In the genomic region with DNA sequence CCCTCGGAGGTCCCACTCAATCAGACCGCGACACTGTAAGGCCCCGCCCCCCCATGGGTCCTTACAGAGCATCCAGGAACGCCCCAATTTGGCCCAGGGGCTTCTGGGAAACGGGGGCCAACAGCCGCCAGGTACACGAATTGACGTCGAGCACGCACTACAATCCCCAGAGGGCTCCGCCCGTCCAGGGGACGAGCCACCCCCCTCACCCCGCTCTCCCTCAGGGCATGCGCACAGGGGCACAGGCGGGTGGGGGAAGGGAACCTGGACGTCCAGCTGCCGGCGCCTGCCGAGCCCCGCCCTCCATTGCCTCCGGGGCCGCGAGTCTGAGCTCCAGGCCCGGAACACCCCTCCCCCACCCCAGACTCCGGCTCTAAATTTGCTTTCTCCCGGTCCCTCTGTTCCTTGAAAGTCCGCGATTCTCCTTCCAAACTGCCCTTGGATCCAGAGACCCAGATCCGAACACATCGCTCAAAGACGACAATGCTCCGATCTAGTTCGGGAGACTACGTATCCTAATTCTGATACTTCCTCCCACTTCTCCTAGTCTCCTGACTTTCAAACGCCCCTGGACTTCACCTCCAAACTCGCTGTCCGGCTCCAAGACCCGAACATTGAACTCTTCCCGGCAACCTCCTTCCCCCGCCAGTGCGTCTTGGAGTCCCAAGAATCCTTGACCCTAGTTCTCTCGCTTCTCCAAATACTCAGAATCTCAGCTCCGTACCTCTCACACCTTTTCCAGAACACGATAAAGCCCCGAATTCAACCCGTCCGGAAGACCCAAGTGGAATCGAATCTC, we compare ENCODE assay signal across 1 cellular context.
TF ChIP-seq lines count a peak whose summit lies in the region.

No MANE protein-coding gene starts in this region.

TF ChIP-seq in H1, 55 proteins besides CTCF, POLR2A, EP300 and RAD21:
- TF ChIP-seq CREB1 (IDR thresholded peaks at IDR 0.05) (peak; percentile 92), CHD1 (IDR thresholded peaks at IDR 0.05; ENCODE audit: low read depth, low read length) (no peak), BCL11A (IDR thresholded peaks at IDR 0.05; ENCODE audit: low read depth in 2 of 2, low read length in 2 of 2) (no peak), KDM5A (IDR thresholded peaks at IDR 0.05; ENCODE audit: low read length) (0 out of 2 replicates have a peak, but pooled peaks have one; percentile 23), CEBPB (IDR thresholded peaks at IDR 0.05; ENCODE audit: low read depth, low read length) (no peak), RFX5 (IDR thresholded peaks at IDR 0.05; ENCODE audit: borderline replicate concordance, low read depth, low read length) (no peak), ASH2L (IDR thresholded peaks at IDR 0.05; ENCODE audit: low read length) (peak; percentile 39), POLR2AphosphoS5 (IDR thresholded peaks at IDR 0.05; ENCODE audit: low read depth, low read length) (peak; percentile 49; the same call in 1 of the 2 replicates), KDM4A (IDR thresholded peaks at IDR 0.05; ENCODE audit: low read depth, low read length, severe bottlenecking) (peak; percentile 5), CBX8 (IDR thresholded peaks at IDR 0.05; ENCODE audit: borderline replicate concordance, low read depth, low read length) (no peak), SIN3A (conservative IDR thresholded peaks at IDR 0.05 in 1 of 2, IDR thresholded peaks at IDR 0.05 in 1 of 2; ENCODE audit: low read depth in 1 of 2, low read length in 2 of 2) (peak; percentile 76 to 90; a peak in 2 of 4 replicates), TAF1 (IDR thresholded peaks at IDR 0.05; ENCODE audit: low read depth, low read length) (peak; percentile 54; the same call in 1 of the 2 replicates), NRF1 (IDR thresholded peaks at IDR 0.05; ENCODE audit: low read depth, low read length) (peak; percentile 86), CTBP2 (IDR thresholded peaks at IDR 0.05; ENCODE audit: borderline replicate concordance, insufficient read depth, insufficient read length, low read length) (no peak), SAP30 (IDR thresholded peaks at IDR 0.05; ENCODE audit: insufficient read depth, insufficient replicate concordance, low read length) (peak; percentile 23), TCF12 (IDR thresholded peaks at IDR 0.05; ENCODE audit: low read depth, low read length) (peak; percentile 83; the same call in 1 of the 2 replicates), SRF (IDR thresholded peaks at IDR 0.05; ENCODE audit: low read depth, low read length) (peak; percentile 49; the same call in 1 of the 2 replicates), SP2 (IDR thresholded peaks at IDR 0.05; ENCODE audit: low read length) (no peak), TEAD4 (IDR thresholded peaks at IDR 0.05; ENCODE audit: low read depth, low read length) (0 out of 2 replicates have a peak, but pooled peaks have one; percentile 16), PHF8 (conservative IDR thresholded peaks at IDR 0.05; ENCODE audit: low read depth, low read length) (0 out of 2 replicates have a peak, but pooled peaks have one; percentile 29), BACH1 (IDR thresholded peaks at IDR 0.05; ENCODE audit: low read length) (no peak), RXRA (IDR thresholded peaks at IDR 0.05; ENCODE audit: insufficient read depth, low read depth, low read length) (no peak), KDM1A (IDR thresholded peaks at IDR 0.05; ENCODE audit: borderline replicate concordance, low read length) (no peak), HDAC6 (IDR thresholded peaks at IDR 0.05; ENCODE audit: low read depth, low read length) (no peak), HDAC2 (IDR thresholded peaks at IDR 0.05; ENCODE audit: borderline replicate concordance in 1 of 2, low read depth in 2 of 2, low read length in 2 of 2) (no peak; a peak in 1 of 4 replicates), CHD2 (IDR thresholded peaks at IDR 0.05; ENCODE audit: low read length) (peak; percentile 76), EGR1 (IDR thresholded peaks at IDR 0.05; ENCODE audit: borderline replicate concordance, low read depth, low read length) (no peak), SIX5 (IDR thresholded peaks at IDR 0.05; ENCODE audit: low read depth, low read length) (peak; percentile 68), SP1 (IDR thresholded peaks at IDR 0.05; ENCODE audit: low read depth, low read length) (peak; percentile 84; the same call in 1 of the 2 replicates), SP4 (IDR thresholded peaks at IDR 0.05; ENCODE audit: low read length) (peak; percentile 92), YY1 (IDR thresholded peaks at IDR 0.05; ENCODE audit: low read depth, low read length) (peak; percentile 58; the same call in 1 of the 2 replicates)
- TF ChIP-seq, protein P1, sequence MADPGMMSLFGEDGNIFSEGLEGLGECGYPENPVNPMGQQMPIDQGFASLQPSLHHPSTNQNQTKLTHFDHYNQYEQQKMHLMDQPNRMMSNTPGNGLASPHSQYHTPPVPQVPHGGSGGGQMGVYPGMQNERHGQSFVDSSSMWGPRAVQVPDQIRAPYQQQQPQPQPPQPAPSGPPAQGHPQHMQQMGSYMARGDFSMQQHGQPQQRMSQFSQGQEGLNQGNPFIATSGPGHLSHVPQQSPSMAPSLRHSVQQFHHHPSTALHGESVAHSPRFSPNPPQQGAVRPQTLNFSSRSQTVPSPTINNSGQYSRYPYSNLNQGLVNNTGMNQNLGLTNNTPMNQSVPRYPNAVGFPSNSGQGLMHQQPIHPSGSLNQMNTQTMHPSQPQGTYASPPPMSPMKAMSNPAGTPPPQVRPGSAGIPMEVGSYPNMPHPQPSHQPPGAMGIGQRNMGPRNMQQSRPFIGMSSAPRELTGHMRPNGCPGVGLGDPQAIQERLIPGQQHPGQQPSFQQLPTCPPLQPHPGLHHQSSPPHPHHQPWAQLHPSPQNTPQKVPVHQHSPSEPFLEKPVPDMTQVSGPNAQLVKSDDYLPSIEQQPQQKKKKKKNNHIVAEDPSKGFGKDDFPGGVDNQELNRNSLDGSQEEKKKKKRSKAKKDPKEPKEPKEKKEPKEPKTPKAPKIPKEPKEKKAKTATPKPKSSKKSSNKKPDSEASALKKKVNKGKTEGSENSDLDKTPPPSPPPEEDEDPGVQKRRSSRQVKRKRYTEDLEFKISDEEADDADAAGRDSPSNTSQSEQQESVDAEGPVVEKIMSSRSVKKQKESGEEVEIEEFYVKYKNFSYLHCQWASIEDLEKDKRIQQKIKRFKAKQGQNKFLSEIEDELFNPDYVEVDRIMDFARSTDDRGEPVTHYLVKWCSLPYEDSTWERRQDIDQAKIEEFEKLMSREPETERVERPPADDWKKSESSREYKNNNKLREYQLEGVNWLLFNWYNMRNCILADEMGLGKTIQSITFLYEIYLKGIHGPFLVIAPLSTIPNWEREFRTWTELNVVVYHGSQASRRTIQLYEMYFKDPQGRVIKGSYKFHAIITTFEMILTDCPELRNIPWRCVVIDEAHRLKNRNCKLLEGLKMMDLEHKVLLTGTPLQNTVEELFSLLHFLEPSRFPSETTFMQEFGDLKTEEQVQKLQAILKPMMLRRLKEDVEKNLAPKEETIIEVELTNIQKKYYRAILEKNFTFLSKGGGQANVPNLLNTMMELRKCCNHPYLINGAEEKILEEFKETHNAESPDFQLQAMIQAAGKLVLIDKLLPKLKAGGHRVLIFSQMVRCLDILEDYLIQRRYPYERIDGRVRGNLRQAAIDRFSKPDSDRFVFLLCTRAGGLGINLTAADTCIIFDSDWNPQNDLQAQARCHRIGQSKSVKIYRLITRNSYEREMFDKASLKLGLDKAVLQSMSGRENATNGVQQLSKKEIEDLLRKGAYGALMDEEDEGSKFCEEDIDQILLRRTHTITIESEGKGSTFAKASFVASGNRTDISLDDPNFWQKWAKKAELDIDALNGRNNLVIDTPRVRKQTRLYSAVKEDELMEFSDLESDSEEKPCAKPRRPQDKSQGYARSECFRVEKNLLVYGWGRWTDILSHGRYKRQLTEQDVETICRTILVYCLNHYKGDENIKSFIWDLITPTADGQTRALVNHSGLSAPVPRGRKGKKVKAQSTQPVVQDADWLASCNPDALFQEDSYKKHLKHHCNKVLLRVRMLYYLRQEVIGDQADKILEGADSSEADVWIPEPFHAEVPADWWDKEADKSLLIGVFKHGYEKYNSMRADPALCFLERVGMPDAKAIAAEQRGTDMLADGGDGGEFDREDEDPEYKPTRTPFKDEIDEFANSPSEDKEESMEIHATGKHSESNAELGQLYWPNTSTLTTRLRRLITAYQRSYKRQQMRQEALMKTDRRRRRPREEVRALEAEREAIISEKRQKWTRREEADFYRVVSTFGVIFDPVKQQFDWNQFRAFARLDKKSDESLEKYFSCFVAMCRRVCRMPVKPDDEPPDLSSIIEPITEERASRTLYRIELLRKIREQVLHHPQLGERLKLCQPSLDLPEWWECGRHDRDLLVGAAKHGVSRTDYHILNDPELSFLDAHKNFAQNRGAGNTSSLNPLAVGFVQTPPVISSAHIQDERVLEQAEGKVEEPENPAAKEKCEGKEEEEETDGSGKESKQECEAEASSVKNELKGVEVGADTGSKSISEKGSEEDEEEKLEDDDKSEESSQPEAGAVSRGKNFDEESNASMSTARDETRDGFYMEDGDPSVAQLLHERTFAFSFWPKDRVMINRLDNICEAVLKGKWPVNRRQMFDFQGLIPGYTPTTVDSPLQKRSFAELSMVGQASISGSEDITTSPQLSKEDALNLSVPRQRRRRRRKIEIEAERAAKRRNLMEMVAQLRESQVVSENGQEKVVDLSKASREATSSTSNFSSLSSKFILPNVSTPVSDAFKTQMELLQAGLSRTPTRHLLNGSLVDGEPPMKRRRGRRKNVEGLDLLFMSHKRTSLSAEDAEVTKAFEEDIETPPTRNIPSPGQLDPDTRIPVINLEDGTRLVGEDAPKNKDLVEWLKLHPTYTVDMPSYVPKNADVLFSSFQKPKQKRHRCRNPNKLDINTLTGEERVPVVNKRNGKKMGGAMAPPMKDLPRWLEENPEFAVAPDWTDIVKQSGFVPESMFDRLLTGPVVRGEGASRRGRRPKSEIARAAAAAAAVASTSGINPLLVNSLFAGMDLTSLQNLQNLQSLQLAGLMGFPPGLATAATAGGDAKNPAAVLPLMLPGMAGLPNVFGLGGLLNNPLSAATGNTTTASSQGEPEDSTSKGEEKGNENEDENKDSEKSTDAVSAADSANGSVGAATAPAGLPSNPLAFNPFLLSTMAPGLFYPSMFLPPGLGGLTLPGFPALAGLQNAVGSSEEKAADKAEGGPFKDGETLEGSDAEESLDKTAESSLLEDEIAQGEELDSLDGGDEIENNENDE (IDR thresholded peaks at IDR 0.05; ENCODE audit: insufficient replicate concordance, low read length), result no peak
- TF ChIP-seq, protein P2, sequence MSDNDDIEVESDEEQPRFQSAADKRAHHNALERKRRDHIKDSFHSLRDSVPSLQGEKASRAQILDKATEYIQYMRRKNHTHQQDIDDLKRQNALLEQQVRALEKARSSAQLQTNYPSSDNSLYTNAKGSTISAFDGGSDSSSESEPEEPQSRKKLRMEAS (IDR thresholded peaks at IDR 0.05), result peak; percentile 64
